Comparison of ENCODE assay signal across 17 cellular contexts in the genomic region with DNA sequence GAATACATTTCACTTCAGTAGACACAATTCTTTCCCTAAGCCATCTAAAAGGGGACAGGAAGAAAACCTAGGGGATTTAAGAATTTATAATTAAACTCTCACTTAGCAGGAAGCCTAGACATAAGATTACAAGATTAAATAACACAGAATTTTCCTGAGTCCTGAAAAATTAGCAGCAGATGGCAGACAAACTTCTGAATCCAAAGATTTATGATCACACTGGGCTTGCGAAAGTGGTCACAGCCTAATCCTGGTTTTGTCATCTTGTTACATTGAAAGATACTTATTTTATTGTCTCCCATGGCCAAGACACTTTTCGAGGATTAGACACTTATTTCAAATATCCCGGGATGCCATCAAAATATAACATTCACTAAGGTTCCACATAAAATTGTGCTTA. TPM values are rescaled to one million over a fixed set of nuclear protein-coding genes. Genes with fewer than 3 reads are reported as not detected.
DNase-seq lines count a peak whose midpoint lies in the region; FAIRE-seq and TF ChIP-seq lines count a peak whose summit lies in the region.
"Had no signal": no experiment of that assay in that cellular context is flagged by ENCODE, and none has a peak within 500 bp of the region (broad histone marks: within the 10 kb centered on the region; RNA-seq: fewer than 3 reads in every experiment).

No MANE protein-coding gene starts in this region.

- no peak overlapping the region for H3K23ac ChIP-seq in mesenchymal stem cell (ENCODE audit: low read length in 2 of 2)

- no peak overlapping the region for H3K18ac ChIP-seq in mesenchymal stem cell (ENCODE audit: low read depth in 1 of 2, low read length in 2 of 2)

- no peak for TF ChIP-seq POLR2A in GM12892 (IDR thresholded peaks at IDR 0.05; ENCODE audit: low read depth, low read length)

- no peak overlapping the region for H2BK120ac ChIP-seq in mesenchymal stem cell (ENCODE audit: low read depth, low read length)

- no peaks in the 10 kb centered on the region for H3K9me3 ChIP-seq in A673 (ENCODE audit: low read depth, low read length, poor library complexity, severe bottlenecking)
- no peaks in the 10 kb centered on the region for H3K9me3 ChIP-seq in mesenchymal stem cell (ENCODE audit: control insufficient read depth, low read length)
- H3K9me3 ChIP-seq: thyroid gland had no signal

- no peak overlapping the region for H4K8ac ChIP-seq in mesenchymal stem cell (ENCODE audit: low read length)

- peak; percentile 89 for DNase-seq in A673 (ENCODE audit: low spot score)
- DNase-seq in GM12892 (ENCODE audit: insufficient read length): no peak
- no peak for DNase-seq in mesenchymal stem cell
- no peak for DNase-seq in NK-92 (lab: John Stamatoyannopoulos, UW; ENCODE audit: unreplicated experiment)
- DNase-seq in activated CD4-positive, alpha-beta T cell treated with anti-CD3 and anti-CD28 coated beads for 48 hours: no peak
- DNase-seq in cerebellum (ENCODE audit: low spot score): no peak
- no peak for DNase-seq in activated effector memory CD4-positive, alpha-beta T cell treated with anti-CD3 and anti-CD28 coated beads, Interleukin-2, amount 50 U/mL, for 16 hours
- DNase-seq: activated naive CD4-positive, alpha-beta T cell treated with anti-CD3 and anti-CD28 coated beads for 36 hours; DMS 273 treated with DMSO at 0.1 percent for 48 hours; effector memory CD8-positive, alpha-beta T cell; NCI-H1417; NCI-H2227 treated with DMSO at 0.1 percent for 48 hours; nucleus accumbens; right cardiac atrium; stimulated activated CD4-positive, alpha-beta T cell treated with anti-CD3 and anti-CD28 coated beads, Interleukin-4, amount 100 ng/mL, for 1 hour; thyroid gland had no signal

- H3K36me3 ChIP-seq in A673 (ENCODE audit: insufficient read depth, low read length, poor library complexity, severe bottlenecking) (peaks cover 23% of the 10 kb centered on the region), mesenchymal stem cell (ENCODE audit: control insufficient read depth in 1 of 2, insufficient read depth in 2 of 2, low read depth in 1 of 2, low read length in 2 of 2) (peaks cover 3 to 39% of the 10 kb centered on the region in 2 experiments)

- FAIRE-seq in GM12892 (lab: Jason Lieb, UNC): peak; percentile 63

- no peak overlapping the region for H2AFZ ChIP-seq in mesenchymal stem cell (ENCODE audit: low read depth, low read length)

- H2BK15ac ChIP-seq in mesenchymal stem cell (ENCODE audit: low read depth, poor library complexity, severe bottlenecking): no peak overlapping the region

- 100% methylated on average over 2 of the region's 3 CpGs for WGBS in mesenchymal stem cell

- TF ChIP-seq CTCF in A673 (conservative IDR thresholded peaks at IDR 0.05; ENCODE audit: low read depth, low read length): no peak
- no peak for TF ChIP-seq CTCF in VCaP (conservative IDR thresholded peaks at IDR 0.05)

- peak overlapping the region; percentile 4 for H3K9ac ChIP-seq in mesenchymal stem cell (ENCODE audit: low read length)

- no peak overlapping the region for H3K4me2 ChIP-seq in mesenchymal stem cell (ENCODE audit: low read length, poor library complexity, severe bottlenecking)

- BruUV-seq in A673 (replicated peaks; lab: Mats Ljungman, UMichigan): no TSS peak

- H3K14ac ChIP-seq in mesenchymal stem cell (ENCODE audit: low read length in 2 of 2): no peak overlapping the region

- no peak overlapping the region for H2BK12ac ChIP-seq in mesenchymal stem cell (ENCODE audit: low read length in 2 of 2)

- H3K4me1 ChIP-seq in A673 (ENCODE audit: insufficient read depth, low read length, poor library complexity, severe bottlenecking) (peaks cover 48% of the 10 kb centered on the region), mesenchymal stem cell (ENCODE audit: control insufficient read depth, insufficient read depth, low read depth, low read length) (peaks cover 6% of the 10 kb centered on the region)

- H3K4me3 ChIP-seq in A673 (ENCODE audit: low read depth, low read length, poor library complexity, severe bottlenecking) (peak overlapping the region; percentile 66), mesenchymal stem cell (ENCODE audit: insufficient read depth in 1 of 2, low read depth in 1 of 2, low read length in 2 of 2) (no peak overlapping the region)
- H3K4me3 ChIP-seq: thyroid gland had no signal

- H3K4ac ChIP-seq in mesenchymal stem cell (ENCODE audit: low read depth in 1 of 2, low read length in 2 of 2): no peak overlapping the region

- H2AK5ac ChIP-seq in mesenchymal stem cell (ENCODE audit: low read length, severe bottlenecking): no peak overlapping the region

- H3K27ac ChIP-seq in A673 (ENCODE audit: low read depth, low read length, poor library complexity, severe bottlenecking) (peak overlapping the region; percentile 66), VCaP (peak overlapping the region; percentile 88), mesenchymal stem cell (ENCODE audit: low read length, poor library complexity, severe bottlenecking) (no peak overlapping the region)
- H3K27ac ChIP-seq: thyroid gland had no signal

- CTCF ChIA-PET in A673 (lab: Charles Lee): no interaction called here

- POLR2A ChIA-PET in A673 (lab: Charles Lee; ENCODE audit: low non-redundant PET): no interaction called here

- no peak overlapping the region for H2BK5ac ChIP-seq in mesenchymal stem cell (ENCODE audit: low read depth, low read length, poor library complexity, severe bottlenecking)

- H3K27me3 ChIP-seq in A673 (replicated peaks; ENCODE audit: insufficient read depth, low read depth, low read length, poor library complexity): no peaks in the 10 kb centered on the region
- no peaks in the 10 kb centered on the region for H3K27me3 ChIP-seq in mesenchymal stem cell (ENCODE audit: control insufficient read depth in 1 of 2, insufficient read depth in 1 of 2, low read length in 2 of 2)
- H3K27me3 ChIP-seq: thyroid gland had no signal

- H3K79me1 ChIP-seq in mesenchymal stem cell (replicated peaks; ENCODE audit: low read length, poor library complexity, severe bottlenecking): peaks cover 14% of the 10 kb centered on the region

- no peak overlapping the region for H4K91ac ChIP-seq in mesenchymal stem cell (ENCODE audit: low read length)

- intact Hi-C loops in A673 (cut with micrococcal nuclease; ENCODE audit: unreplicated experiment): no loop called here

RNA-seq across cellular contexts. Expression of a gene that starts 2.9 kb away (rescaled TPM):
- 54.1 and 54.9 TPM in 2 replicates for total RNA-seq in A673 (2021)
- polyA plus RNA-seq in GM12892 (2012; ENCODE audit: missing spikeins): 13.4 TPM
- polyA plus RNA-seq in mesenchymal stem cell (2013, experiment 1 of 2): 38.5 TPM
- polyA plus RNA-seq in mesenchymal stem cell (2013, experiment 2 of 2): 39.0 TPM
- 17.8 TPM for total RNA-seq in cerebellum

RNA-seq across cellular contexts. Expression of a gene that starts 46.5 kb away (rescaled TPM):
- total RNA-seq in A673 (2021) (28.6 and 30.3 TPM in 2 replicates), cerebellum (24.5 TPM)
- polyA plus RNA-seq in GM12892 (2012; ENCODE audit: missing spikeins): 13.8 TPM
- polyA plus RNA-seq in mesenchymal stem cell (2013, experiment 1 of 2): 11.0 TPM
- 11.6 TPM for polyA plus RNA-seq in mesenchymal stem cell (2013, experiment 2 of 2)
